Comparison of ENCODE assay signal across 8 cellular contexts in genomic region chr17:9291912-9292562, GRCh38.
DNase-seq lines count a peak whose midpoint lies in the region; FAIRE-seq and TF ChIP-seq lines count a peak whose summit lies in the region.

No MANE protein-coding gene starts in this region.

- in situ Hi-C loops in G401 (cut with HindIII; ENCODE audit: low sequenced_read_pairs): no loop called here

- no peak overlapping the region for H3K4ac ChIP-seq in trophoblast cell (ENCODE audit: low read depth, low read length)

- FAIRE-seq in frontal cortex (lab: Jason Lieb, UNC): no peak

- DNase-seq in G401 (ENCODE audit: low spot score): peak; percentile 45
- DNase-seq in LNCaP clone FGC (ENCODE audit: low read depth): peak; percentile 2
- DNase-seq in activated T-cell treated with anti-CD3 and anti-CD28 coated beads, Interleukin-2, amount 50 U/mL, for 1 hour: peak; percentile 41
- peak; percentile 12 to 60 for DNase-seq in frontal cortex (ENCODE audit: low spot score in 2 of 2)
- peak; percentile 36 to 57 for DNase-seq in trophoblast cell
- no peak for DNase-seq in NCI-H1092 treated with DMSO at 0.1 percent for 48 hours (lab: John Stamatoyannopoulos, UW)
- DNase-seq in epidermal melanocyte (ENCODE audit: insufficient read length, low spot score): no peak
- DNase-seq in DMS79 (lab: John Stamatoyannopoulos, UW): no peak

- H2AK5ac ChIP-seq in trophoblast cell (ENCODE audit: low read length): no peak overlapping the region

- no peak overlapping the region for H3K9ac ChIP-seq in trophoblast cell (ENCODE audit: low read length)

- H4K8ac ChIP-seq in trophoblast cell (ENCODE audit: low read depth, low read length): no peak overlapping the region

- no peaks in the 10 kb centered on the region for H3K79me1 ChIP-seq in trophoblast cell (ENCODE audit: low read length)

- no peak overlapping the region for H2BK12ac ChIP-seq in trophoblast cell (ENCODE audit: low read length)

- no peak overlapping the region for H4K12ac ChIP-seq in trophoblast cell (ENCODE audit: low read depth, low read length)

- H3K23ac ChIP-seq in trophoblast cell (ENCODE audit: low read length): no peak overlapping the region

- H2AFZ ChIP-seq in trophoblast cell (ENCODE audit: insufficient read depth, low read length, poor library complexity): peak overlapping the region; percentile 49

- H4K91ac ChIP-seq in trophoblast cell (ENCODE audit: low read depth, low read length): no peak overlapping the region

- no peaks in the 10 kb centered on the region for H3K36me3 ChIP-seq in trophoblast cell (ENCODE audit: control insufficient read depth in 1 of 2, insufficient read depth in 2 of 2, low read length in 2 of 2)

- no peak overlapping the region for H3K14ac ChIP-seq in trophoblast cell (ENCODE audit: low read length)

- no peaks in the 10 kb centered on the region for H3K79me2 ChIP-seq in trophoblast cell (ENCODE audit: control insufficient read depth, insufficient read depth, low read length, poor library complexity)

- no peaks in the 10 kb centered on the region for H3K9me3 ChIP-seq in trophoblast cell (ENCODE audit: insufficient read depth, low read depth, low read length)

- no peak overlapping the region for H2BK5ac ChIP-seq in trophoblast cell (ENCODE audit: low read depth, low read length, poor library complexity)

- H3K27me3 ChIP-seq in trophoblast cell (ENCODE audit: insufficient read depth, low read length): no peaks in the 10 kb centered on the region

- peak; percentile 77 for TF ChIP-seq CTCF in LNCaP clone FGC (IDR thresholded peaks at IDR 0.05; ENCODE audit: control insufficient read depth, extremely low read depth, insufficient read depth)

- H3K4me1 ChIP-seq in trophoblast cell (ENCODE audit: control insufficient read depth in 1 of 2, insufficient read depth in 2 of 2, low read length in 2 of 2): no peaks in the 10 kb centered on the region

- H3K4me3 ChIP-seq in LNCaP clone FGC (ENCODE audit: low read depth, low read length): no peak overlapping the region
- no peak overlapping the region for H3K4me3 ChIP-seq in trophoblast cell (ENCODE audit: low read depth, low read length)

- H3K18ac ChIP-seq in trophoblast cell (ENCODE audit: low read length): no peak overlapping the region

- no peak overlapping the region for H3K27ac ChIP-seq in trophoblast cell (ENCODE audit: low read depth, low read length)

- no CpG with 5 or more reads among the region's 8 CpGs for WGBS in trophoblast cell (ENCODE audit: extremely low coverage, insufficient coverage, insufficient read length)

- H3K4me2 ChIP-seq in trophoblast cell (ENCODE audit: low read length): no peak overlapping the region

- H2BK120ac ChIP-seq in trophoblast cell (ENCODE audit: insufficient read depth, low read length, poor library complexity): no peak overlapping the region

Comparison
In these comparisons a context has a peak if more than half of its experiments do, and no peak if none do; other contexts are left out.
1. DNase-seq: peak in G401 (single experiment), LNCaP clone FGC (single experiment), activated T-cell treated with anti-CD3 and anti-CD28 coated beads, Interleukin-2, amount 50 U/mL, for 1 hour (single experiment), frontal cortex (2 of 2) and trophoblast cell (2 of 2); none in NCI-H1092 treated with DMSO at 0.1 percent for 48 hours (single experiment), epidermal melanocyte (single experiment) and DMS79 (single experiment).